31 cellular contexts compared by ENCODE assay signal in the genomic region with DNA sequence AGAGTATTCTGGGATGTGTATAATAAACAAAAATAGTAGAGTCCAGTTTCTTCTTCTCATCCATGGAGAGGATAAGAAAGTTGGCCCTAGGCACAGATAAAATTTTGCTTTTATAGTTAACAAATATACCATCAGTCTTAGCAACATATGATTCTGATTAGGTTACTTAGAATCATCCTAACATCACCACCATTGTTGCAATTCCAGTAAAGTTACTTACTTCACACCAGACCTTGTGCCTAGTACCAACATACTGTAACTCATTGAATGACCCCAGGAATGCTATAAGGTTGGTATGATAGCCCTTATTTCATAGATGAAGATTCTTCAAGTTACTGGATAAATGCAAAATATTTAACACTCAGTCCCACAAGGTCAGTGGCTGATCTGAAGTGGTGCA.
"Had no signal": no experiment of that assay in that cellular context is flagged by ENCODE, and none has a peak within 500 bp of the region (broad histone marks: within the 10 kb centered on the region; RNA-seq: fewer than 3 reads in every experiment).

No MANE protein-coding gene starts in this region.

- H3K4me1 Mint-ChIP-seq: activated CD4-positive, alpha-beta T cell treated with anti-CD3 and anti-CD28 coated beads, Interleukin-2, amount 10 ng/mL, durations not matched to agents 24 days and 14 days had no signal

- H3K4me3 ChIP-seq: MG63, PC-9 had no signal

- H3K4me2 ChIP-seq: PC-9 had no signal

- DNase-seq: activated CD4-positive, alpha-beta T cell treated with anti-CD3 and anti-CD28 coated beads, Interleukin-2, amount 10 ng/mL, durations not matched to agents 24 days and 14 days; activated CD4-positive, alpha-beta T cell treated with anti-CD3 and anti-CD28 coated beads, Interleukin-2, amount 50 U/mL, for 4 hours; activated CD8-positive, alpha-beta T cell treated with anti-CD3 and anti-CD28 coated beads for 36 hours; activated effector memory CD4-positive, alpha-beta T cell treated with anti-CD3 and anti-CD28 coated beads, Interleukin-2, amount 50 U/mL, for 16 hours; activated naive CD4-positive, alpha-beta T cell; activated naive CD4-positive, alpha-beta T cell treated with anti-CD3 and anti-CD28 coated beads, Interleukin-2, amount 50 U/mL, for 16 hours; activated naive CD8-positive, alpha-beta T cell treated with anti-CD3 and anti-CD28 coated beads for 36 hours; activated T-cell treated with anti-CD3 and anti-CD28 coated beads, Interleukin-2, amount 50 U/mL, for 1 hour; activated T-cell treated with anti-CD3 and anti-CD28 coated beads, Interleukin-2, amount 50 U/mL, for 72 hours; amniotic stem cell; aorta; brain microvascular endothelial cell; Kasumi-1; MG63; NCI-H1048; NCI-H1105 treated with DMSO at 0.1 percent for 48 hours; NCI-H1436; NCI-H1694; NCI-H1930; NCI-H2081 treated with DMSO at 0.1 percent for 48 hours; NCI-H226; NCI-H446 treated with DMSO at 0.1 percent for 48 hours; NCI-H524; NK-92 treated with Interleukin-12 subunit alpha and Interleukin-12 subunit beta, amount 100 ng/mL, for 24 hours; PC-9; SIG-M5 had no signal

- H2AFZ ChIP-seq: PC-9 had no signal

- H3K27ac ChIP-seq: brain microvascular endothelial cell, PC-9, RWPE1 had no signal

- H3K4me3 Mint-ChIP-seq: activated CD4-positive, alpha-beta T cell treated with anti-CD3 and anti-CD28 coated beads, Interleukin-2, amount 10 ng/mL, durations not matched to agents 24 days and 14 days; activated CD8-positive, alpha-beta T cell treated with anti-CD3 and anti-CD28 coated beads for 36 hours; activated naive CD8-positive, alpha-beta T cell treated with anti-CD3 and anti-CD28 coated beads for 36 hours; activated T-cell treated with anti-CD3 and anti-CD28 coated beads, Interleukin-2, amount 50 U/mL, for 72 hours; activated T-helper 17 cell treated with anti-CD3 and anti-CD28 coated beads, Interleukin-2, amount 50 U/mL, for 72 hours; central memory CD8-positive, alpha-beta T cell; T-helper 2 cell treated with Interferon-gamma antibody and Interleukin-4, amounts not matched to agents 5 μg/mL and 100 μg/mL, for 36 hours had no signal

- H3K36me3 ChIP-seq: brain microvascular endothelial cell, MG63 had no signal

- H3K9me3 ChIP-seq: MG63 had no signal

- H3K36me3 Mint-ChIP-seq: activated naive CD8-positive, alpha-beta T cell treated with anti-CD3 and anti-CD28 coated beads for 36 hours had no signal

- H3K27me3 Mint-ChIP-seq: activated CD4-positive, alpha-beta T cell treated with anti-CD3 and anti-CD28 coated beads, Interleukin-2, amount 10 ng/mL, durations not matched to agents 24 days and 14 days; activated CD8-positive, alpha-beta T cell treated with anti-CD3 and anti-CD28 coated beads for 36 hours; activated naive CD8-positive, alpha-beta T cell treated with anti-CD3 and anti-CD28 coated beads for 36 hours; activated T-helper 17 cell treated with anti-CD3 and anti-CD28 coated beads, Interleukin-2, amount 50 U/mL, for 72 hours; central memory CD8-positive, alpha-beta T cell had no signal

- H3K27ac Mint-ChIP-seq: activated CD4-positive, alpha-beta T cell treated with anti-CD3 and anti-CD28 coated beads, Interleukin-2, amount 10 ng/mL, durations not matched to agents 24 days and 14 days; activated CD8-positive, alpha-beta T cell treated with anti-CD3 and anti-CD28 coated beads for 36 hours; activated naive CD8-positive, alpha-beta T cell treated with anti-CD3 and anti-CD28 coated beads for 36 hours; activated T-cell treated with anti-CD3 and anti-CD28 coated beads, Interleukin-2, amount 50 U/mL, for 72 hours; activated T-helper 17 cell treated with anti-CD3 and anti-CD28 coated beads, Interleukin-2, amount 50 U/mL, for 72 hours; T-helper 2 cell treated with Interferon-gamma antibody and Interleukin-4, amounts not matched to agents 5 μg/mL and 100 μg/mL, for 36 hours had no signal

- ATAC-seq: activated CD8-positive, alpha-beta T cell treated with anti-CD3 and anti-CD28 coated beads for 36 hours; activated T-cell treated with anti-CD3 and anti-CD28 coated beads, Interleukin-2, amount 50 U/mL, for 72 hours; activated T-helper 17 cell treated with anti-CD3 and anti-CD28 coated beads, Interleukin-2, amount 50 U/mL, for 72 hours; Right ventricle myocardium inferior had no signal

- H3K27me3 ChIP-seq: brain microvascular endothelial cell, MG63 had no signal

- H3K9me3 Mint-ChIP-seq: activated naive CD8-positive, alpha-beta T cell treated with anti-CD3 and anti-CD28 coated beads for 36 hours had no signal
